Comparison of ENCODE assay signal across 11 cellular contexts in the genomic region with DNA sequence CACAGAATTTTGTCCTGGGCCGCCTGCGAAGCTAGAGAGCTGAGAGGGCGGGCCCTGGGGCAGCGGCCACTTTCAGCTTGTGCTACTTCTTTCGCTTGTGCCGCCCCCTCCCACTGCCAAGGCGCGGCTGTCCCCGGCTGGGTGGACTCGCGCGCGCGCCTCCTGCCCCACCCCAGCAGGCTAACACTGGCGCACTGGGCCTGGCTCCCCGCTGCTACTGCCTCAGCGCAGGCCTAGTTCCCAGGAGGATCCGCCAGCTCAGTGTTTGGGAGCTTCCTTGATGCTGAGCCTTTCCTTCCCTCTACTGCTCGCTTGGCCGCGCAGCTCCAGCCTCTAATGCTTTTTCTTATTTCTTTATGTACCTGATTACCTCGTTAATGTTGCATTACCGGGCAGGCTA. TPM values are rescaled to one million over a fixed set of nuclear protein-coding genes. Genes with fewer than 3 reads are reported as not detected.
DNase-seq lines count a peak whose midpoint lies in the region; ATAC-seq and TF ChIP-seq lines count a peak whose summit lies in the region.
"Had no signal": no experiment of that assay in that cellular context is flagged by ENCODE, and none has a peak within 500 bp of the region (broad histone marks: within the 10 kb centered on the region; RNA-seq: fewer than 3 reads in every experiment).

No MANE protein-coding gene starts in this region.

- H3K27me3 Mint-ChIP-seq in activated B cell treated with CpG ODN at 0.5 μM for 24 hours: peaks cover 34% of the 10 kb centered on the region
- peaks cover 23% of the 10 kb centered on the region for H3K27me3 Mint-ChIP-seq in activated CD8-positive, alpha-beta T cell treated with anti-CD3 and anti-CD28 coated beads, Interleukin-2, amount 10 ng/mL, durations not matched to agents 7 days and 5 days (ENCODE audit: low read depth)

- H3K4me1 Mint-ChIP-seq in activated B cell treated with CpG ODN at 0.5 μM for 24 hours: peaks cover 5% of the 10 kb centered on the region
- no peaks in the 10 kb centered on the region for H3K4me1 Mint-ChIP-seq in activated CD8-positive, alpha-beta T cell treated with anti-CD3 and anti-CD28 coated beads, Interleukin-2, amount 10 ng/mL, durations not matched to agents 7 days and 5 days (ENCODE audit: low read depth)

- WGBS in tibial nerve, 2 donors: 15 to 21% methylated on average over 23 of the region's 23 CpGs

- H3K27me3 ChIP-seq in lower lobe of right lung (ENCODE audit: low read depth) (peaks cover 9% of the 10 kb centered on the region), tibial nerve (no peaks in the 10 kb centered on the region)
- H3K27me3 ChIP-seq: ascending aorta had no signal

- no peak overlapping the region for H3K27ac Mint-ChIP-seq in activated B cell treated with CpG ODN at 0.5 μM for 24 hours
- no peak overlapping the region for H3K27ac Mint-ChIP-seq in activated CD8-positive, alpha-beta T cell treated with anti-CD3 and anti-CD28 coated beads, Interleukin-2, amount 10 ng/mL, durations not matched to agents 7 days and 5 days

- peak overlapping the region; percentile 45 for H3K4me3 Mint-ChIP-seq in activated B cell treated with CpG ODN at 0.5 μM for 24 hours
- H3K4me3 Mint-ChIP-seq in activated CD8-positive, alpha-beta T cell treated with anti-CD3 and anti-CD28 coated beads, Interleukin-2, amount 10 ng/mL, durations not matched to agents 7 days and 5 days: no peak overlapping the region

- no peaks in the 10 kb centered on the region for H3K36me3 Mint-ChIP-seq in activated B cell treated with CpG ODN at 0.5 μM for 24 hours (ENCODE audit: low read depth)
- no peaks in the 10 kb centered on the region for H3K36me3 Mint-ChIP-seq in activated CD8-positive, alpha-beta T cell treated with anti-CD3 and anti-CD28 coated beads, Interleukin-2, amount 10 ng/mL, durations not matched to agents 7 days and 5 days (ENCODE audit: low read depth)

- H3K27ac ChIP-seq in lower lobe of right lung (no peak overlapping the region), tibial nerve (peak overlapping the region in 1 of 4 donors; percentile 30), RWPE1 (no peak overlapping the region)
- H3K27ac ChIP-seq: ascending aorta had no signal

- H3K9me3 ChIP-seq in lower lobe of right lung: no peaks in the 10 kb centered on the region
- no peaks in the 10 kb centered on the region for H3K9me3 ChIP-seq in tibial nerve
- H3K9me3 ChIP-seq: ascending aorta had no signal

- TF ChIP-seq POLR2A in tibial nerve (IDR thresholded peaks at IDR 0.05): no peak

- H3K4me1 ChIP-seq in lower lobe of right lung: peaks cover 6% of the 10 kb centered on the region
- H3K4me1 ChIP-seq in tibial nerve: peaks cover 0 to 7% (median 0%) of the 10 kb centered on the region in 4 donors
- H3K4me1 ChIP-seq: ascending aorta had no signal

- ATAC-seq in activated B cell treated with CpG ODN at 0.5 μM for 24 hours (ENCODE audit: low read depth): no peak
- ATAC-seq in lower lobe of right lung: peak; percentile 75 to 80
- ATAC-seq in activated CD8-positive, alpha-beta T cell treated with anti-CD3 and anti-CD28 coated beads, Interleukin-2, amount 10 ng/mL, durations not matched to agents 7 days and 5 days: no peak
- no peak for ATAC-seq in HG02610 (IDR thresholded peaks at IDR 0.05; ENCODE audit: unreplicated experiment)

- no peak for TF ChIP-seq EP300 in tibial nerve (IDR thresholded peaks at IDR 0.05)

- no peaks in the 10 kb centered on the region for H3K9me3 Mint-ChIP-seq in activated B cell treated with CpG ODN at 0.5 μM for 24 hours
- H3K9me3 Mint-ChIP-seq in activated CD8-positive, alpha-beta T cell treated with anti-CD3 and anti-CD28 coated beads, Interleukin-2, amount 10 ng/mL, durations not matched to agents 7 days and 5 days (ENCODE audit: insufficient read depth): no peaks in the 10 kb centered on the region

- H3K36me3 ChIP-seq in lower lobe of right lung (no peaks in the 10 kb centered on the region), tibial nerve (no peaks in the 10 kb centered on the region)
- H3K36me3 ChIP-seq: ascending aorta had no signal

- POLR2A ChIA-PET in activated B cell treated with CpG ODN at 0.5 μM for 24 hours (lab: Charles Lee): interaction anchor here (1.0 kb wide), 1 partner anchor 27 kb away, joined by 5 read pairs; a partner anchor contains a TSS
- POLR2A ChIA-PET in activated CD8-positive, alpha-beta T cell treated with anti-CD3 and anti-CD28 coated beads, Interleukin-2, amount 10 ng/mL, durations not matched to agents 7 days and 5 days (lab: Charles Lee): no interaction called here
- POLR2A ChIA-PET in RWPE1 (lab: Yijun Ruan, JAX; ENCODE audit: low non-redundant PET): no interaction called here

- DNase-seq in activated B cell treated with CpG ODN at 0.5 μM for 24 hours: no peak
- peak; percentile 39 for DNase-seq in fibroblast of the aortic adventitia (ENCODE audit: low read depth)
- DNase-seq in lower lobe of right lung: peak; percentile 51
- DNase-seq in tibial nerve (ENCODE audit: low spot score in 2 of 2): peak; percentile 21 to 37
- no peak for DNase-seq in activated CD8-positive, alpha-beta T cell treated with anti-CD3 and anti-CD28 coated beads, Interleukin-2, amount 10 ng/mL, durations not matched to agents 7 days and 5 days
- DNase-seq in RWPE1 (ENCODE audit: low spot score): no peak
- DNase-seq: kidney glomerular epithelial cell, NCI-H1092 treated with DMSO at 0.1 percent for 48 hours, SIG-M5 had no signal

- intact Hi-C loops in activated B cell treated with CpG ODN at 0.5 μM for 24 hours (cut with micrococcal nuclease): no loop called here
- intact Hi-C loops in lower lobe of right lung (cut with DNase I): no loop called here

- TF ChIP-seq CTCF in activated B cell treated with CpG ODN at 0.5 μM for 24 hours (IDR thresholded peaks at IDR 0.05) (no peak), fibroblast of the aortic adventitia (IDR thresholded peaks at IDR 0.05; ENCODE audit: insufficient read depth, low read length) (no peak), lower lobe of right lung (IDR thresholded peaks at IDR 0.05) (no peak), tibial nerve (IDR thresholded peaks at IDR 0.05) (no peak), RWPE1 (conservative IDR thresholded peaks at IDR 0.05; ENCODE audit: low read depth) (no peak)

- CTCF ChIA-PET in activated B cell treated with CpG ODN at 0.5 μM for 24 hours (lab: Charles Lee): no interaction called here
- CTCF ChIA-PET in activated CD8-positive, alpha-beta T cell treated with anti-CD3 and anti-CD28 coated beads, Interleukin-2, amount 10 ng/mL, durations not matched to agents 7 days and 5 days (lab: Charles Lee): no interaction called here
- CTCF ChIA-PET in RWPE1 (lab: Yijun Ruan, JAX): no interaction called here

- H3K4me3 ChIP-seq in fibroblast of the aortic adventitia (ENCODE audit: low read depth, low read length) (no peak overlapping the region), lower lobe of right lung (no peak overlapping the region), tibial nerve (peak overlapping the region in 2 of 4 donors; percentile 5 to 34)

RNA-seq across cellular contexts. Expression of a gene that starts 27.4 kb away (rescaled TPM):
- total RNA-seq in activated B cell treated with CpG ODN at 0.5 μM for 24 hours (63.0 and 67.4 TPM in 2 replicates), fibroblast of the aortic adventitia (ENCODE audit: low replicate concordance) (92.1 and 260 TPM in 2 replicates), lower lobe of right lung (54.0 TPM), tibial nerve (100 to 1,000 TPM in 1 of 4 donors, 10 to 100 TPM in 3; 62.6 to 111 (median 73.9) TPM)
- 10 to 100 TPM; 67.7 to 69.4 TPM for total RNA-seq in activated CD8-positive, alpha-beta T cell treated with anti-CD3 and anti-CD28 coated beads, Interleukin-2, amount 10 ng/mL, durations not matched to agents 7 days and 5 days

Comparison
In these comparisons a context has a peak if more than half of its experiments do, and no peak if none do; other contexts are left out.
1. ATAC-seq: peak in lower lobe of right lung (2 of 2); none in activated B cell treated with CpG ODN at 0.5 μM for 24 hours (single experiment), activated CD8-positive, alpha-beta T cell treated with anti-CD3 and anti-CD28 coated beads, Interleukin-2, amount 10 ng/mL, durations not matched to agents 7 days and 5 days (single experiment) and HG02610 (single experiment).
2. DNase-seq: peak in fibroblast of the aortic adventitia (single experiment), lower lobe of right lung (single experiment) and tibial nerve (2 of 2); none in activated B cell treated with CpG ODN at 0.5 μM for 24 hours (single experiment), activated CD8-positive, alpha-beta T cell treated with anti-CD3 and anti-CD28 coated beads, Interleukin-2, amount 10 ng/mL, durations not matched to agents 7 days and 5 days (single experiment) and RWPE1 (single experiment).